ENCODE assay signal across 14 cellular contexts in the genomic region with DNA sequence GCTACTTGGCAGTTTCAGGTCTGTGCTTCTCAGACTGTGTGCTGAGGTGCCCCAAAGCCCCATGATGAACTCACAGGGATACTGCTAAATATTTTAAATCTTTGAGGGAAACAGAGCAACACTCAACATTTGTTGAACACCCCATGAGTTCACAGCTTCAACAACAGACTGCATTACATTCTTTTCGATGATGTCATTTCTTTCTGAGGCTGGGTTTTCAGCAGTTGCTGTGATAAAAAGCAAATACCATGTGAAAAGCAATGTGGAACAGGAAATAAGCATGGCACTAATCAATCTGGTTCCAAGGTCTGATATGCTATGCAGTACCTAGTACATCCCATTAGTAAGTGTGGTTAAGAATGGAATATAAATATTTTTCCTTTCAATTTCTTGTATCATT.
A peak's percentile ranks its signal among the peaks of the same experiment; 100 is the strongest.
DNase-seq lines count a peak whose midpoint lies in the region; ATAC-seq, FAIRE-seq and TF ChIP-seq lines count a peak whose summit lies in the region.
"Had no signal": no experiment of that assay in that cellular context is flagged by ENCODE, and none has a peak within 500 bp of the region (broad histone marks: within the 10 kb centered on the region; RNA-seq: fewer than 3 reads in every experiment).

No MANE protein-coding gene starts in this region.

- H3K9me3 ChIP-seq in SK-N-SH = no peaks in the 10 kb centered on the region
- no peaks in the 10 kb centered on the region for H3K9me3 ChIP-seq in pancreas
- no peaks in the 10 kb centered on the region for H3K9me3 ChIP-seq in Karpas-422 (ENCODE audit: low read length)
- H3K9me3 ChIP-seq: ovary, Peyer's patch had no signal

- peaks cover 36% of the 10 kb centered on the region for H3F3A ChIP-seq in SK-N-SH (replicated peaks; ENCODE audit: insufficient read depth)

- H3K4me1 ChIP-seq in SK-N-SH (ENCODE audit: control insufficient read depth in 1 of 2, insufficient read depth in 2 of 2, low read depth in 1 of 2, low read length in 1 of 2) (peaks cover 2 to 44% of the 10 kb centered on the region in 2 experiments; a peak in 3 of 4 replicates), pancreas (peaks cover 20 to 24% (median 22%) of the 10 kb centered on the region in 3 donors), Karpas-422 (ENCODE audit: low read length) (no peaks in the 10 kb centered on the region)

- H3K4me2 ChIP-seq in SK-N-SH (0 out of 2 replicates have a peak overlapping the region, but pooled peaks have one; percentile 10), Karpas-422 (ENCODE audit: low read depth, low read length, poor library complexity, severe bottlenecking) (no peak overlapping the region)

- H3K9ac ChIP-seq in SK-N-SH (no peak overlapping the region), Karpas-422 (ENCODE audit: low read length) (no peak overlapping the region)

- TF ChIP-seq RAD21 in SK-N-SH (IDR thresholded peaks at IDR 0.05; ENCODE audit: low read length) = no peak

- POLR2A ChIA-PET in SK-N-SH (lab: Yijun Ruan, JAX) = no interaction called here

- H3K27me3 ChIP-seq in SK-N-SH (ENCODE audit: insufficient read depth) = no peaks in the 10 kb centered on the region
- H3K27me3 ChIP-seq in pancreas = no peaks in the 10 kb centered on the region
- H3K27me3 ChIP-seq in Karpas-422 (ENCODE audit: low read length) = no peaks in the 10 kb centered on the region
- H3K27me3 ChIP-seq: ovary, Peyer's patch had no signal

- no peak overlapping the region for H3K4me3 ChIP-seq in SK-N-SH (ENCODE audit: low read depth in 2 of 2, low read length in 1 of 2)
- no peak overlapping the region for H3K4me3 ChIP-seq in pancreas
- H3K4me3 ChIP-seq in Karpas-422 (ENCODE audit: low read length) = no peak overlapping the region
- H3K4me3 ChIP-seq: ovary, Peyer's patch had no signal

- ATAC-seq in pancreas = peak; percentile 88 to 90 (median 88)
- no peak for ATAC-seq in left lobe of liver
- ATAC-seq in HG03139 (IDR thresholded peaks at IDR 0.05; ENCODE audit: unreplicated experiment) = no peak

- H2AFZ ChIP-seq in SK-N-SH (ENCODE audit: low read depth) (no peak overlapping the region), Karpas-422 (ENCODE audit: low read length) (no peak overlapping the region)

- peak; percentile 39 for DNase-seq in DMS53 (lab: John Stamatoyannopoulos, UW)
- no peak for DNase-seq in SK-N-SH
- peak; percentile 76 for DNase-seq in fibroblast of peridontal ligament (ENCODE audit: extremely low read depth)
- DNase-seq in pancreas = no peak
- no peak for DNase-seq in NCI-H1105 (lab: John Stamatoyannopoulos, UW)
- DNase-seq in left lobe of liver (ENCODE audit: low spot score) = no peak
- DNase-seq in Karpas-422 = no peak
- DNase-seq: activated effector memory CD4-positive, alpha-beta T cell treated with anti-CD3 and anti-CD28 coated beads, Interleukin-2, amount 50 U/mL, for 16 hours; CD4-positive, CD25-positive, alpha-beta regulatory T cell; NCI-H2171; ovary; Peyer's patch had no signal

- H3K9me2 ChIP-seq in SK-N-SH (no peaks in the 10 kb centered on the region), Karpas-422 (replicated peaks; ENCODE audit: insufficient read depth, low read length) (no peaks in the 10 kb centered on the region)

- peaks cover 56% of the 10 kb centered on the region for H3K79me2 ChIP-seq in SK-N-SH (ENCODE audit: insufficient read depth)
- no peaks in the 10 kb centered on the region for H3K79me2 ChIP-seq in Karpas-422 (ENCODE audit: low read length)

- intact Hi-C loops in pancreas (cut with DNase I) = no loop called here

- TF ChIP-seq CTCF in SK-N-SH (IDR thresholded peaks at IDR 0.05) (no peak), pancreas (IDR thresholded peaks at IDR 0.05) (no peak)

- no peaks in the 10 kb centered on the region for H4K20me1 ChIP-seq in SK-N-SH (ENCODE audit: insufficient read depth)
- H4K20me1 ChIP-seq in Karpas-422 (ENCODE audit: insufficient read depth, low read depth, low read length) = no peaks in the 10 kb centered on the region

- no peak for FAIRE-seq in pancreas (lab: Jason Lieb, UNC)
- FAIRE-seq: GM12892 had no signal

- H3K27ac ChIP-seq in SK-N-SH (ENCODE audit: low read depth in 2 of 2, low read length in 1 of 2) (peak overlapping the region in 1 of 2 experiments; percentile 85; a peak in 3 of 4 replicates), pancreas (peak overlapping the region; percentile 35 to 83 (median 77)), Karpas-422 (ENCODE audit: low read length) (no peak overlapping the region)
- H3K27ac ChIP-seq: ovary had no signal

- TF ChIP-seq EP300 in SK-N-SH (IDR thresholded peaks at IDR 0.05; ENCODE audit: borderline replicate concordance in 1 of 2, low read depth in 1 of 2, low read length in 1 of 2) = 0 out of 4 replicates have a peak, but pooled peaks of 1 of the 2 experiments have one; percentile 36

- H3K36me3 ChIP-seq in SK-N-SH (replicated peaks in 1 of 2; ENCODE audit: control insufficient read depth in 1 of 2, insufficient read depth in 2 of 2, low read length in 1 of 2) (peaks cover 0 to 6% of the 10 kb centered on the region in 2 experiments), pancreas (no peaks in the 10 kb centered on the region), Karpas-422 (ENCODE audit: insufficient read depth, low read length) (no peaks in the 10 kb centered on the region)
- H3K36me3 ChIP-seq: ovary, Peyer's patch had no signal

- CTCF ChIA-PET in SK-N-SH (lab: Yijun Ruan, JAX) = no interaction called here

- 90% methylated on average over 1 of the region's 1 CpG for WGBS in SK-N-SH (ENCODE audit: low lambda C conversion rate)
- 9 to 20% methylated on average over 1 of the region's 1 CpG for whole genome bisulfite sequencing in pancreas, 2 donors

TF ChIP-seq in SK-N-SH, 30 proteins besides CTCF, POLR2A, EP300 and RAD21 (continues in another document):
- TF ChIP-seq FOSL2 (IDR thresholded peaks at IDR 0.05; ENCODE audit: borderline replicate concordance, low read depth) (peak; percentile 23; the same call in 1 of the 2 replicates), SMC3 (IDR thresholded peaks at IDR 0.05; ENCODE audit: low read depth, low read length) (no peak), RCOR1 (IDR thresholded peaks at IDR 0.05; ENCODE audit: low read length) (no peak), TCF12 (IDR thresholded peaks at IDR 0.05) (peak; percentile 75; the same call in 1 of the 2 replicates), NFIC (IDR thresholded peaks at IDR 0.05; ENCODE audit: borderline replicate concordance) (no peak), RXRA (IDR thresholded peaks at IDR 0.05; ENCODE audit: borderline replicate concordance, low read depth) (no peak), MEF2A (IDR thresholded peaks at IDR 0.05; ENCODE audit: borderline replicate concordance, low read depth) (no peak)
- TF ChIP-seq, protein P1, sequence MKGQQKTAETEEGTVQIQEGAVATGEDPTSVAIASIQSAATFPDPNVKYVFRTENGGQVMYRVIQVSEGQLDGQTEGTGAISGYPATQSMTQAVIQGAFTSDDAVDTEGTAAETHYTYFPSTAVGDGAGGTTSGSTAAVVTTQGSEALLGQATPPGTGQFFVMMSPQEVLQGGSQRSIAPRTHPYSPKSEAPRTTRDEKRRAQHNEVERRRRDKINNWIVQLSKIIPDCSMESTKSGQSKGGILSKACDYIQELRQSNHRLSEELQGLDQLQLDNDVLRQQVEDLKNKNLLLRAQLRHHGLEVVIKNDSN (IDR thresholded peaks at IDR 0.05; ENCODE audit: borderline replicate concordance, low read depth) = no peak
- TF ChIP-seq, protein P2, sequence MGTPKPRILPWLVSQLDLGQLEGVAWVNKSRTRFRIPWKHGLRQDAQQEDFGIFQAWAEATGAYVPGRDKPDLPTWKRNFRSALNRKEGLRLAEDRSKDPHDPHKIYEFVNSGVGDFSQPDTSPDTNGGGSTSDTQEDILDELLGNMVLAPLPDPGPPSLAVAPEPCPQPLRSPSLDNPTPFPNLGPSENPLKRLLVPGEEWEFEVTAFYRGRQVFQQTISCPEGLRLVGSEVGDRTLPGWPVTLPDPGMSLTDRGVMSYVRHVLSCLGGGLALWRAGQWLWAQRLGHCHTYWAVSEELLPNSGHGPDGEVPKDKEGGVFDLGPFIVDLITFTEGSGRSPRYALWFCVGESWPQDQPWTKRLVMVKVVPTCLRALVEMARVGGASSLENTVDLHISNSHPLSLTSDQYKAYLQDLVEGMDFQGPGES (IDR thresholded peaks at IDR 0.05; ENCODE audit: low read depth, low read length) = no peak
- TF ChIP-seq, protein P3, sequence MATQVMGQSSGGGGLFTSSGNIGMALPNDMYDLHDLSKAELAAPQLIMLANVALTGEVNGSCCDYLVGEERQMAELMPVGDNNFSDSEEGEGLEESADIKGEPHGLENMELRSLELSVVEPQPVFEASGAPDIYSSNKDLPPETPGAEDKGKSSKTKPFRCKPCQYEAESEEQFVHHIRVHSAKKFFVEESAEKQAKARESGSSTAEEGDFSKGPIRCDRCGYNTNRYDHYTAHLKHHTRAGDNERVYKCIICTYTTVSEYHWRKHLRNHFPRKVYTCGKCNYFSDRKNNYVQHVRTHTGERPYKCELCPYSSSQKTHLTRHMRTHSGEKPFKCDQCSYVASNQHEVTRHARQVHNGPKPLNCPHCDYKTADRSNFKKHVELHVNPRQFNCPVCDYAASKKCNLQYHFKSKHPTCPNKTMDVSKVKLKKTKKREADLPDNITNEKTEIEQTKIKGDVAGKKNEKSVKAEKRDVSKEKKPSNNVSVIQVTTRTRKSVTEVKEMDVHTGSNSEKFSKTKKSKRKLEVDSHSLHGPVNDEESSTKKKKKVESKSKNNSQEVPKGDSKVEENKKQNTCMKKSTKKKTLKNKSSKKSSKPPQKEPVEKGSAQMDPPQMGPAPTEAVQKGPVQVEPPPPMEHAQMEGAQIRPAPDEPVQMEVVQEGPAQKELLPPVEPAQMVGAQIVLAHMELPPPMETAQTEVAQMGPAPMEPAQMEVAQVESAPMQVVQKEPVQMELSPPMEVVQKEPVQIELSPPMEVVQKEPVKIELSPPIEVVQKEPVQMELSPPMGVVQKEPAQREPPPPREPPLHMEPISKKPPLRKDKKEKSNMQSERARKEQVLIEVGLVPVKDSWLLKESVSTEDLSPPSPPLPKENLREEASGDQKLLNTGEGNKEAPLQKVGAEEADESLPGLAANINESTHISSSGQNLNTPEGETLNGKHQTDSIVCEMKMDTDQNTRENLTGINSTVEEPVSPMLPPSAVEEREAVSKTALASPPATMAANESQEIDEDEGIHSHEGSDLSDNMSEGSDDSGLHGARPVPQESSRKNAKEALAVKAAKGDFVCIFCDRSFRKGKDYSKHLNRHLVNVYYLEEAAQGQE (IDR thresholded peaks at IDR 0.05; ENCODE audit: low read depth, low read length) = no peak
- TF ChIP-seq, protein P4, sequence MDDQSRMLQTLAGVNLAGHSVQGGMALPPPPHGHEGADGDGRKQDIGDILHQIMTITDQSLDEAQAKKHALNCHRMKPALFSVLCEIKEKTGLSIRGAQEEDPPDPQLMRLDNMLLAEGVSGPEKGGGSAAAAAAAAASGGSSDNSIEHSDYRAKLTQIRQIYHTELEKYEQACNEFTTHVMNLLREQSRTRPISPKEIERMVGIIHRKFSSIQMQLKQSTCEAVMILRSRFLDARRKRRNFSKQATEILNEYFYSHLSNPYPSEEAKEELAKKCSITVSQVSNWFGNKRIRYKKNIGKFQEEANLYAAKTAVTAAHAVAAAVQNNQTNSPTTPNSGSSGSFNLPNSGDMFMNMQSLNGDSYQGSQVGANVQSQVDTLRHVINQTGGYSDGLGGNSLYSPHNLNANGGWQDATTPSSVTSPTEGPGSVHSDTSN (IDR thresholded peaks at IDR 0.05) = peak; percentile 67

Comparison
In these comparisons a context has a peak if more than half of its experiments do, and no peak if none do; other contexts are left out.
1. DNase-seq: peak in DMS53 (single experiment) and fibroblast of peridontal ligament (single experiment); none in SK-N-SH (single experiment), pancreas (0 of 6), NCI-H1105 (single experiment), left lobe of liver (single experiment) and Karpas-422 (single experiment).
2. ATAC-seq: peak in pancreas (4 of 4); none in left lobe of liver (single experiment) and HG03139 (single experiment).